Comparison of ENCODE assay signal across 26 cellular contexts in the genomic region with DNA sequence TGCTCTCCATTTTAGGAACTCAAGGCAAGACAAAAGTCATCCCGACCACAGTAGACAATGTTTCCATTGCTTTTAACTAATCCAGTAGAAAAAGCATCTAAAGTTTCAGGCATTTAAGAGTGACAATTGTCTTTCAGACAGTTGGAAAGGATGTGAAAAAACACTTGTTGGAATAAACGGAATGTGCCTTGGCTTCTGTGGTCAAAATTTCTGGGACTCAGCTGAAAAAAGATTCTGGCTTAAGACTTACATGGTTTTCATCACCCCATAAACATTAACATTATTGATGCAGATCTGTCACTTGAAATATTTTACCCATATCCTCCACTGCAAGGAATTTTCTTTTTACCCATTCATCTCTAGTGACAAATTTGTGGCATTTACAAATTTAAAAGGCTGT.
"Had no signal": no experiment of that assay in that cellular context is flagged by ENCODE, and none has a peak within 500 bp of the region (broad histone marks: within the 10 kb centered on the region; RNA-seq: fewer than 3 reads in every experiment).

No MANE protein-coding gene starts in this region.

- H3K27me3 ChIP-seq: adrenal gland, breast epithelium, MG63 had no signal

- H3K9me3 ChIP-seq: adrenal gland, breast epithelium, MG63 had no signal

- H3K27ac ChIP-seq: adrenal gland, breast epithelium, SK-N-MC, VCaP had no signal

- DNase-seq: activated CD4-positive, alpha-beta T cell treated with anti-CD3 and anti-CD28 coated beads for 4 hours; activated CD4-positive, alpha-beta T cell treated with anti-CD3 and anti-CD28 coated beads, Interleukin-2, amount 50 U/mL, for 4 hours; activated CD8-positive, alpha-beta memory T cell treated with anti-CD3 and anti-CD28 coated beads, Interleukin-2, amount 50 U/mL, for 48 hours; activated CD8-positive, alpha-beta T cell treated with anti-CD3 and anti-CD28 coated beads, Interleukin-2, amount 10 ng/mL, durations not matched to agents 7 days and 5 days; activated naive CD4-positive, alpha-beta T cell treated with anti-CD3 and anti-CD28 coated beads, Interleukin-2, amount 50 U/mL, for 16 hours; activated naive CD8-positive, alpha-beta T cell treated with anti-CD3 and anti-CD28 coated beads, Interleukin-2, amount 10 ng/mL, durations not matched to agents 7 days and 5 days; activated T-cell treated with anti-CD3 and anti-CD28 coated beads, Interleukin-2, amount 50 U/mL, for 1 hour; adrenal gland; aorta; caudate nucleus; MG63; NCI-H1105; NCI-H1436; NCI-H1694 treated with DMSO at 0.1 percent for 48 hours; NCI-H2029 treated with DMSO at 0.1 percent for 48 hours; NCI-H345; NCI-H510A; NCI-H526 treated with DMSO at 0.1 percent for 48 hours; NCI-H82; SIG-M5; T-cell; T-helper 2 cell; T1000 had no signal

- H3K4me1 ChIP-seq: adrenal gland, breast epithelium had no signal

- H3K4me3 ChIP-seq: adrenal gland, breast epithelium, MG63, SK-N-MC had no signal

- H3K36me3 ChIP-seq: adrenal gland, breast epithelium had no signal
